19 cellular contexts compared by ENCODE assay signal in the genomic region with DNA sequence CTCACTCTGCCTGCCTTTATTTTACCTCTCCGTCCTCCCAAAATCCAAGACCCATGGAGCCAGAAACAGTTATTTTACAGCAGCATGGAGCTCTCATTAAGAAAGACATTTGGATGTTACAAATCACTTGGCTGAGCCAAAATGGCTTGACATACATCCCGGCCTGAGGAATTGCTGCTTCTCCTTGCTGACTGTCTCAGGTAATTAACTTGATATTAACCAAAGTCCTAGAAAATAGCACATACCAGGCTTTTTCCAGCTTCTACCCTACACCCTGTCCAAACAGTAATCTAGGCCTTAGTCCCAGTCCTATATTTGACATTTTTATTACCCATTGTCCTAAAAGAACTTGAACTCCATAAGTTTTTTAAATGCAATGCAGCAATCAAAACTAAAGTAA.
A peak's percentile ranks its signal among the peaks of the same experiment; 100 is the strongest.
DNase-seq lines count a peak whose midpoint lies in the region; ATAC-seq and TF ChIP-seq lines count a peak whose summit lies in the region.
"Had no signal": no experiment of that assay in that cellular context is flagged by ENCODE, and none has a peak within 500 bp of the region (broad histone marks: within the 10 kb centered on the region; RNA-seq: fewer than 3 reads in every experiment).

No MANE protein-coding gene starts in this region.

- H3K23ac ChIP-seq in neuronal stem cell (ENCODE audit: low read depth, low read length, poor library complexity), result no peak overlapping the region

- H3K27me3 ChIP-seq in neuronal stem cell (ENCODE audit: control insufficient read depth in 3 of 3, insufficient read depth in 3 of 3, low read depth in 1 of 3, low read length in 3 of 3), result no peaks in the 10 kb centered on the region
- H3K27me3 ChIP-seq: BE2C; BLaER1 treated with 17β-estradiol and CSF1 and Interleukin-3, amounts not matched to agents 10 nM and 100 nM had no signal

- peaks cover 3 to 4% of the 10 kb centered on the region in 2 donors for H3K4me1 ChIP-seq in neuronal stem cell (ENCODE audit: control insufficient read depth in 2 of 2, insufficient read depth in 1 of 2, low read depth in 1 of 2, low read length in 2 of 2)
- H3K4me1 ChIP-seq: BE2C had no signal

- no peak overlapping the region for H3K14ac ChIP-seq in neuronal stem cell (ENCODE audit: low read length)

- no peaks in the 10 kb centered on the region for H3K79me1 ChIP-seq in neuronal stem cell (ENCODE audit: low read depth, low read length)

- H3K27ac ChIP-seq in neuronal stem cell (replicated peaks; ENCODE audit: low read length), result no peak overlapping the region
- H3K27ac ChIP-seq: 22Rv1; BLaER1 treated with 17β-estradiol and CSF1 and Interleukin-3, amounts not matched to agents 10 nM and 100 nM; GM23248 had no signal

- H3K4ac ChIP-seq in neuronal stem cell (ENCODE audit: low read length), result no peak overlapping the region

- H3K18ac ChIP-seq in neuronal stem cell (ENCODE audit: low read length), result no peak overlapping the region

- whole genome bisulfite sequencing in neuronal stem cell (ENCODE audit: extremely low coverage in 2 of 2, insufficient read length in 2 of 2, insufficient replicate concordance in 1 of 2), 2 donors, result no CpG with 5 or more reads among the region's 2 CpGs

- H3K9me3 ChIP-seq in neuronal stem cell (replicated peaks in 1 of 2; ENCODE audit: control insufficient read depth in 2 of 2, insufficient read depth in 1 of 2, low read depth in 1 of 2, low read length in 2 of 2), result no peaks in the 10 kb centered on the region
- H3K9me3 ChIP-seq: BE2C; BLaER1 treated with 17β-estradiol and CSF1 and Interleukin-3, amounts not matched to agents 10 nM and 100 nM had no signal

- no peak overlapping the region for H3K4me2 ChIP-seq in neuronal stem cell (ENCODE audit: insufficient read depth, low read length, poor library complexity, severe bottlenecking)
- H3K4me2 ChIP-seq: BLaER1 treated with 17β-estradiol and CSF1 and Interleukin-3, amounts not matched to agents 10 nM and 100 nM had no signal

- no peak overlapping the region for H2AFZ ChIP-seq in neuronal stem cell (ENCODE audit: low read length)
- H2AFZ ChIP-seq: GM23248 had no signal

- H2BK12ac ChIP-seq in neuronal stem cell (ENCODE audit: low read length), result no peak overlapping the region

- H2AK5ac ChIP-seq in neuronal stem cell (ENCODE audit: low read depth, low read length), result no peak overlapping the region

- no peak overlapping the region for H2BK5ac ChIP-seq in neuronal stem cell (ENCODE audit: low read length)

- no peak overlapping the region for H2BK15ac ChIP-seq in neuronal stem cell (ENCODE audit: low read length)

- H3K9ac ChIP-seq in neuronal stem cell (ENCODE audit: low read depth, low read length, poor library complexity), result no peak overlapping the region
- H3K9ac ChIP-seq: BLaER1 treated with 17β-estradiol and CSF1 and Interleukin-3, amounts not matched to agents 10 nM and 100 nM; GM23248 had no signal

- DNase-seq in G401 (ENCODE audit: low spot score) (peak; percentile 57), cerebellum (ENCODE audit: low spot score) (peak; percentile 31), neuronal stem cell (ENCODE audit: low spot score) (no peak), RKO (ENCODE audit: low spot score) (no peak)
- DNase-seq: AML-193; BE2C; CD4-positive, alpha-beta T cell; CD8-positive, alpha-beta memory T cell; DMS 273 treated with DMSO at 0.1 percent for 48 hours; DMS79; EL; GF-D8; GM23248; H7; HCEC 1CT had no signal

- no peak overlapping the region for H3K4me3 ChIP-seq in neuronal stem cell (ENCODE audit: low read length in 2 of 2)
- H3K4me3 ChIP-seq: BLaER1 treated with 17β-estradiol and CSF1 and Interleukin-3, amounts not matched to agents 10 nM and 100 nM; GM23248 had no signal

- in situ Hi-C loops in G401 (cut with HindIII; ENCODE audit: low sequenced_read_pairs), result no loop called here

- H2BK120ac ChIP-seq in neuronal stem cell (ENCODE audit: low read depth, low read length), result no peak overlapping the region

- H4K8ac ChIP-seq in neuronal stem cell (ENCODE audit: low read depth, low read length), result no peak overlapping the region

- no peaks in the 10 kb centered on the region for H3K36me3 ChIP-seq in neuronal stem cell (replicated peaks in 1 of 2; ENCODE audit: control insufficient read depth in 2 of 2, insufficient read depth in 2 of 2, low read length in 2 of 2)
- H3K36me3 ChIP-seq: BE2C; BLaER1 treated with 17β-estradiol and CSF1 and Interleukin-3, amounts not matched to agents 10 nM and 100 nM had no signal

- ATAC-seq in SK-N-SH treated with all-trans-retinoic acid at 6 μM for 48 hours (peak; percentile 95), GM21447 (IDR thresholded peaks at IDR 0.05; ENCODE audit: unreplicated experiment) (no peak)

- H4K91ac ChIP-seq in neuronal stem cell (ENCODE audit: low read depth, low read length, poor library complexity), result no peak overlapping the region

TF ChIP-seq in SK-N-SH treated with all-trans-retinoic acid at 6 μM for 48 hours, 23 proteins besides CTCF, POLR2A, EP300 and RAD21 (continues in another document):
- TF ChIP-seq, protein P1, sequence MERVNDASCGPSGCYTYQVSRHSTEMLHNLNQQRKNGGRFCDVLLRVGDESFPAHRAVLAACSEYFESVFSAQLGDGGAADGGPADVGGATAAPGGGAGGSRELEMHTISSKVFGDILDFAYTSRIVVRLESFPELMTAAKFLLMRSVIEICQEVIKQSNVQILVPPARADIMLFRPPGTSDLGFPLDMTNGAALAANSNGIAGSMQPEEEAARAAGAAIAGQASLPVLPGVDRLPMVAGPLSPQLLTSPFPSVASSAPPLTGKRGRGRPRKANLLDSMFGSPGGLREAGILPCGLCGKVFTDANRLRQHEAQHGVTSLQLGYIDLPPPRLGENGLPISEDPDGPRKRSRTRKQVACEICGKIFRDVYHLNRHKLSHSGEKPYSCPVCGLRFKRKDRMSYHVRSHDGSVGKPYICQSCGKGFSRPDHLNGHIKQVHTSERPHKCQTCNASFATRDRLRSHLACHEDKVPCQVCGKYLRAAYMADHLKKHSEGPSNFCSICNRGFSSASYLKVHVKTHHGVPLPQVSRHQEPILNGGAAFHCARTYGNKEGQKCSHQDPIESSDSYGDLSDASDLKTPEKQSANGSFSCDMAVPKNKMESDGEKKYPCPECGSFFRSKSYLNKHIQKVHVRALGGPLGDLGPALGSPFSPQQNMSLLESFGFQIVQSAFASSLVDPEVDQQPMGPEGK (CRISPR knock-in tag; IDR thresholded peaks at IDR 0.05; ENCODE audit: borderline replicate concordance), result no peak
- TF ChIP-seq TCF4 (CRISPR knock-in tag; IDR thresholded peaks at IDR 0.05; ENCODE audit: borderline replicate concordance) (peak; percentile 47; the same call in 1 of the 2 replicates), GLIS3 (CRISPR knock-in tag; IDR thresholded peaks at IDR 0.05) (no peak), SNAI2 (CRISPR knock-in tag; IDR thresholded peaks at IDR 0.05) (0 out of 2 replicates have a peak, but pooled peaks have one; percentile 21), CSDC2 (CRISPR knock-in tag; IDR thresholded peaks at IDR 0.05) (no peak), ARNTL (CRISPR knock-in tag; IDR thresholded peaks at IDR 0.05; ENCODE audit: borderline replicate concordance, low read depth) (no peak), ESRRG (CRISPR knock-in tag; IDR thresholded peaks at IDR 0.05) (no peak), ZNF8 (CRISPR knock-in tag; IDR thresholded peaks at IDR 0.05) (no peak), ZFP30 (CRISPR knock-in tag; IDR thresholded peaks at IDR 0.05) (no peak), BACH2 (CRISPR knock-in tag; IDR thresholded peaks at IDR 0.05; ENCODE audit: borderline replicate concordance) (no peak), ZFP3 (CRISPR knock-in tag; IDR thresholded peaks at IDR 0.05) (no peak), ZC3H10 (CRISPR knock-in tag; IDR thresholded peaks at IDR 0.05) (0 out of 2 replicates have a peak, but pooled peaks have one; percentile 28), ZNF565 (CRISPR knock-in tag; conservative IDR thresholded peaks at IDR 0.05; ENCODE audit: low read depth) (no peak), OSR1 (CRISPR knock-in tag; IDR thresholded peaks at IDR 0.05) (no peak), ISL1 (CRISPR knock-in tag; IDR thresholded peaks at IDR 0.05) (peak; percentile 82), ZNF70 (CRISPR knock-in tag; IDR thresholded peaks at IDR 0.05) (no peak), TOX (CRISPR knock-in tag; IDR thresholded peaks at IDR 0.05; ENCODE audit: borderline replicate concordance) (0 out of 2 replicates have a peak, but pooled peaks have one; percentile 35)
- TF ChIP-seq, protein P2, sequence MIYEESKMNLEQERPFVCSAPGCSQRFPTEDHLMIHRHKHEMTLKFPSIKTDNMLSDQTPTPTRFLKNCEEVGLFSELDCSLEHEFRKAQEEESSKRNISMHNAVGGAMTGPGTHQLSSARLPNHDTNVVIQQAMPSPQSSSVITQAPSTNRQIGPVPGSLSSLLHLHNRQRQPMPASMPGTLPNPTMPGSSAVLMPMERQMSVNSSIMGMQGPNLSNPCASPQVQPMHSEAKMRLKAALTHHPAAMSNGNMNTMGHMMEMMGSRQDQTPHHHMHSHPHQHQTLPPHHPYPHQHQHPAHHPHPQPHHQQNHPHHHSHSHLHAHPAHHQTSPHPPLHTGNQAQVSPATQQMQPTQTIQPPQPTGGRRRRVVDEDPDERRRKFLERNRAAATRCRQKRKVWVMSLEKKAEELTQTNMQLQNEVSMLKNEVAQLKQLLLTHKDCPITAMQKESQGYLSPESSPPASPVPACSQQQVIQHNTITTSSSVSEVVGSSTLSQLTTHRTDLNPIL (CRISPR knock-in tag; IDR thresholded peaks at IDR 0.05; ENCODE audit: low read depth), result no peak
- TF ChIP-seq, protein P3, sequence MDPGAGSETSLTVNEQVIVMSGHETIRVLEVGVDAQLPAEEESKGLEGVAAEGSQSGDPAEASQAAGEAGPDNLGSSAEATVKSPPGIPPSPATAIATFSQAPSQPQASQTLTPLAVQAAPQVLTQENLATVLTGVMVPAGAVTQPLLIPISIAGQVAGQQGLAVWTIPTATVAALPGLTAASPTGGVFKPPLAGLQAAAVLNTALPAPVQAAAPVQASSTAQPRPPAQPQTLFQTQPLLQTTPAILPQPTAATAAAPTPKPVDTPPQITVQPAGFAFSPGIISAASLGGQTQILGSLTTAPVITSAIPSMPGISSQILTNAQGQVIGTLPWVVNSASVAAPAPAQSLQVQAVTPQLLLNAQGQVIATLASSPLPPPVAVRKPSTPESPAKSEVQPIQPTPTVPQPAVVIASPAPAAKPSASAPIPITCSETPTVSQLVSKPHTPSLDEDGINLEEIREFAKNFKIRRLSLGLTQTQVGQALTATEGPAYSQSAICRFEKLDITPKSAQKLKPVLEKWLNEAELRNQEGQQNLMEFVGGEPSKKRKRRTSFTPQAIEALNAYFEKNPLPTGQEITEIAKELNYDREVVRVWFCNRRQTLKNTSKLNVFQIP (CRISPR knock-in tag; IDR thresholded peaks at IDR 0.05; ENCODE audit: borderline replicate concordance, low read depth), result no peak

Comparison
In these comparisons a context has a peak if more than half of its experiments do, and no peak if none do; other contexts are left out.
1. DNase-seq: peak in G401 (single experiment) and cerebellum (single experiment); none in neuronal stem cell (single experiment) and RKO (single experiment).